9 cellular contexts compared by ENCODE assay signal in the genomic region with DNA sequence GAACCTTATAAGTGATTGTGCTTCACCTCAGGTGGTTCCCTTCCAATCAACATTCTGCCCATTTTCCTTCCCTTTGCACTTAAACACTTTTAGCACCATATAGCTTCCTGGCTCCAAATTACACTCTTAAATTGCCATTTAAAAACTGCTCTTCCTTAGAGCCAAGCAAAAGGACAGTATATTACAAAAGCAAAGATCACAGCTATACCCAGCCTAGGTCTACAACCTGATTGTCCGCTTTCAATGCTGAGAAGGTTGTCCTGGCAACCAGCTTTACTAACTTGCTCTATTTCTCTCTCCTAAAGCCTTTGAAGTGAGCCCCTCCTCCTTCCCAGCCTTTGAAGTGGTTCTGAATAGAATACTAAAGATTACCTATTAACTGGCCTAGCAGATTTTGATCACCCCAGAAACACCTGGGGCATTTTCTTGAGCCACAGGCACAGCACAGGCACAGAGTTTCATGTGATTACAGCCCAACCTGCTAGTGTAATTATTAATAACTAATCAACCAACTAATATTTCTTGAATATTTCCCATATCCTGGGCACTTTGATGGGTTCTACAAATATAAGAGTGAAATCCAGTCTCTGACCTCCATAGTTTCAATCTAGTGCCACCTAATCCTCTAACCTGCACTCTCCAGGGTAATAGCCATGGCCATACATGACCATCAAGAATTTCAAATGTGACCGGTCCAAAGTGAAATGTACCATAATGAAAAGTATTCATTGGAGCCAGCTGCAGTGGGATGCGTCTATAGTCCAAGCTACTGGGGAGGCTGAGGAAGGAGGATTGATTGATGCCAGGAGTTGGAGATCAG.
DNase-seq lines count a peak whose midpoint lies in the region; ATAC-seq and TF ChIP-seq lines count a peak whose summit lies in the region.
"Had no signal": no experiment of that assay in that cellular context is flagged by ENCODE, and none has a peak within 500 bp of the region (broad histone marks: within the 10 kb centered on the region; RNA-seq: fewer than 3 reads in every experiment).

No MANE protein-coding gene starts in this region.

- in situ Hi-C loops in GM13977 (cut with MboI; ENCODE audit: low pct_unique_long_range_greater_than_20kb, low sequenced_read_pairs, unreplicated experiment): no loop called here

- peak; percentile 53 for DNase-seq in GM13977 (ENCODE audit: low spot score)
- peak; percentile 71 for DNase-seq in iPS-NIHi7 (ENCODE audit: extremely low spot score)
- no peak for DNase-seq in T-helper 9 cell
- DNase-seq in SW 1271 (lab: John Stamatoyannopoulos, UW): no peak
- no peak for DNase-seq in SHP77 treated with DMSO at 0.1 percent for 48 hours (lab: John Stamatoyannopoulos, UW)
- DNase-seq: CD8-positive, alpha-beta memory T cell had no signal

- TF ChIP-seq CTCF in GM13977 (IDR thresholded peaks at IDR 0.05; ENCODE audit: extremely low read depth, insufficient read depth, missing control alignments): no peak

- peak; percentile 93 for ATAC-seq in GM21515 (IDR thresholded peaks at IDR 0.05; ENCODE audit: unreplicated experiment)
- ATAC-seq in HG03342 (IDR thresholded peaks at IDR 0.05; ENCODE audit: unreplicated experiment): peak; percentile 98
- no peak for ATAC-seq in HG03025 (IDR thresholded peaks at IDR 0.05; ENCODE audit: low FRiP score, unreplicated experiment)

Comparison
In these comparisons a context has a peak if more than half of its experiments do, and no peak if none do; other contexts are left out.
1. DNase-seq: peak in GM13977 (single experiment) and iPS-NIHi7 (single experiment); none in T-helper 9 cell (single experiment), SW 1271 (0 of 2) and SHP77 treated with DMSO at 0.1 percent for 48 hours (single experiment).